Comparison of ENCODE assay signal across 17 cellular contexts in genomic region chr5:91390268-91390667, GRCh38. TPM values are rescaled to one million over a fixed set of nuclear protein-coding genes. Genes with fewer than 3 reads are reported as not detected.
DNase-seq lines count a peak whose midpoint lies in the region; ATAC-seq, FAIRE-seq and TF ChIP-seq lines count a peak whose summit lies in the region.
"Had no signal": no experiment of that assay in that cellular context is flagged by ENCODE, and none has a peak within 500 bp of the region (broad histone marks: within the 10 kb centered on the region; RNA-seq: fewer than 3 reads in every experiment).

No MANE protein-coding gene starts in this region.

- H3K4me3 Mint-ChIP-seq in activated CD8-positive, alpha-beta memory T cell treated with anti-CD3 and anti-CD28 coated beads, Interleukin-2, amount 10 ng/mL, durations not matched to agents 7 days and 5 days, result no peak overlapping the region
- no peak overlapping the region for H3K4me3 Mint-ChIP-seq in naive thymus-derived CD4-positive, alpha-beta T cell
- H3K4me3 Mint-ChIP-seq in H9, result no peak overlapping the region
- H3K4me3 Mint-ChIP-seq: CD4-positive, CD25-positive, alpha-beta regulatory T cell had no signal

- H2BK12ac ChIP-seq in H9 (ENCODE audit: insufficient read length, low read depth, low read length), result no peak overlapping the region

- no peak for DNase-seq in activated CD8-positive, alpha-beta memory T cell treated with anti-CD3 and anti-CD28 coated beads, Interleukin-2, amount 10 ng/mL, durations not matched to agents 7 days and 5 days
- no peak for DNase-seq in activated CD8-positive, alpha-beta memory T cell treated with anti-CD3 and anti-CD28 coated beads, Interleukin-2, amount 50 U/mL, for 4 hours
- DNase-seq in Caki2 (ENCODE audit: low read depth) (peak; percentile 70), K562 (ENCODE audit: extremely low read depth in 1 of 4, low spot score in 3 of 4) (no peak), mucosa of descending colon (no peak), H9 (no peak), NCI-H2196 treated with DMSO at 0.1 percent for 48 hours (lab: John Stamatoyannopoulos, UW; ENCODE audit: unreplicated experiment) (no peak)
- no peak for DNase-seq in naive thymus-derived CD4-positive, alpha-beta T cell
- DNase-seq: Calu3, Karpas-422, MG63, NCI-H1092, NCI-H146, NCI-H2081 treated with DMSO at 0.1 percent for 48 hours, NCI-H510A treated with DMSO at 0.1 percent for 48 hours had no signal

- no peak overlapping the region for H3K27ac ChIP-seq in K562 (ENCODE audit: extremely low read depth, low read depth, low read length)
- H3K27ac ChIP-seq in naive thymus-derived CD4-positive, alpha-beta T cell (ENCODE audit: low read depth, low read length), result no peak overlapping the region
- no peak overlapping the region for H3K27ac ChIP-seq in H9 (ENCODE audit: insufficient read length, low read depth, low read length)

- no peaks in the 10 kb centered on the region for H3K27me3 Mint-ChIP-seq in activated CD8-positive, alpha-beta memory T cell treated with anti-CD3 and anti-CD28 coated beads, Interleukin-2, amount 10 ng/mL, durations not matched to agents 7 days and 5 days
- no peaks in the 10 kb centered on the region for H3K27me3 Mint-ChIP-seq in naive thymus-derived CD4-positive, alpha-beta T cell
- H3K27me3 Mint-ChIP-seq in H9 (ENCODE audit: low read depth), result no peaks in the 10 kb centered on the region
- H3K27me3 Mint-ChIP-seq: CD4-positive, CD25-positive, alpha-beta regulatory T cell had no signal

- in situ Hi-C loops in Caki2 (cut with HindIII; ENCODE audit: low pct_unique_long_range_greater_than_20kb, low sequenced_read_pairs) (no loop called here), K562 (cut with MboI) (no loop called here)

- H3K9ac ChIP-seq in K562 (ENCODE audit: insufficient read depth in 1 of 2, low read depth in 2 of 2, low read length in 2 of 2), result no peak overlapping the region
- no peak overlapping the region for H3K9ac ChIP-seq in H9 (ENCODE audit: extremely low read depth, insufficient read length, low read length)

- no peaks in the 10 kb centered on the region for H3K79me1 ChIP-seq in H9 (ENCODE audit: insufficient read depth, low read depth, low read length, poor library complexity, severe bottlenecking)

- no peak overlapping the region for H3K18ac ChIP-seq in H9 (ENCODE audit: insufficient read length, low read depth, low read length)

- H3K14ac ChIP-seq in H9 (ENCODE audit: insufficient read depth, low read length), result no peak overlapping the region

- H2BK20ac ChIP-seq in H9 (ENCODE audit: low read depth, low read length, poor library complexity, severe bottlenecking), result no peak overlapping the region

- no peaks in the 10 kb centered on the region for H3K23me2 ChIP-seq in H9 (ENCODE audit: insufficient read length, low read depth, low read length, poor library complexity, severe bottlenecking)

- H3K36me3 ChIP-seq in K562 (ENCODE audit: control insufficient read depth, insufficient read depth, low read length) (no peaks in the 10 kb centered on the region; the same call in 2 of the 3 replicates), mucosa of descending colon (ENCODE audit: low read depth) (no peaks in the 10 kb centered on the region)
- H3K36me3 ChIP-seq in naive thymus-derived CD4-positive, alpha-beta T cell (ENCODE audit: control insufficient read depth in 2 of 3, insufficient read depth in 3 of 3, low read length in 3 of 3), result no peaks in the 10 kb centered on the region
- H3K36me3 ChIP-seq: MG63 had no signal

- TF ChIP-seq RAD21 in K562 (CRISPR knock-in tag; conservative IDR thresholded peaks at IDR 0.05 in 1 of 2, IDR thresholded peaks at IDR 0.05 in 1 of 2), result no peak

- no peak overlapping the region for H3K23ac ChIP-seq in H9 (ENCODE audit: insufficient read length, low read depth, low read length)

- no peak for TF ChIP-seq CTCF in K562 (IDR thresholded peaks at IDR 0.05 in 2 of 3, conservative IDR thresholded peaks at IDR 0.05 in 1 of 3; ENCODE audit: insufficient read depth in 2 of 3, low read depth in 1 of 3, low read length in 3 of 3)
- no peak for TF ChIP-seq CTCF in mucosa of descending colon (IDR thresholded peaks at IDR 0.05)
- no peak for TF ChIP-seq CTCF in H9 (conservative IDR thresholded peaks at IDR 0.05)

- TF ChIP-seq EP300 in K562 (IDR thresholded peaks at IDR 0.05; ENCODE audit: low read length), result no peak

- intact Hi-C loops in K562 (cut with micrococcal nuclease), result no loop called here
- intact Hi-C loops in naive thymus-derived CD4-positive, alpha-beta T cell (cut with micrococcal nuclease), result no loop called here
- intact Hi-C loops in mucosa of descending colon (cut with DNase I, micrococcal nuclease), result no loop called here

- H2BK120ac ChIP-seq in H9 (ENCODE audit: low read depth, low read length, poor library complexity, severe bottlenecking), result no peak overlapping the region

- H3T11ph ChIP-seq in H9 (ENCODE audit: low read length), result no peak overlapping the region

- no peaks in the 10 kb centered on the region for H4K20me1 ChIP-seq in K562 (replicated peaks; ENCODE audit: control insufficient read depth, insufficient read depth, low read length)
- H4K20me1 ChIP-seq in H9 (ENCODE audit: control insufficient read depth, insufficient read depth, insufficient read length), result no peaks in the 10 kb centered on the region

- peak; percentile 85 for ATAC-seq in activated CD8-positive, alpha-beta memory T cell treated with anti-CD3 and anti-CD28 coated beads, Interleukin-2, amount 10 ng/mL, durations not matched to agents 7 days and 5 days
- peak; percentile 42 for ATAC-seq in K562
- ATAC-seq in naive thymus-derived CD4-positive, alpha-beta T cell, result peak; percentile 67
- no peak for ATAC-seq in mucosa of descending colon

- H4K5ac ChIP-seq in H9 (ENCODE audit: insufficient read length, low read depth, low read length), result no peak overlapping the region

- no peaks in the 10 kb centered on the region; the same call in 1 of the 2 replicates for H3K9me3 ChIP-seq in K562 (replicated peaks; ENCODE audit: control insufficient read depth, insufficient read depth, low read depth, low read length)
- no peaks in the 10 kb centered on the region for H3K9me3 ChIP-seq in naive thymus-derived CD4-positive, alpha-beta T cell (ENCODE audit: control insufficient read depth in 2 of 3, low read length in 3 of 3)
- H3K9me3 ChIP-seq in mucosa of descending colon, result no peaks in the 10 kb centered on the region
- no peaks in the 10 kb centered on the region for H3K9me3 ChIP-seq in H9 (ENCODE audit: control insufficient read depth, low read depth, low read length)
- H3K9me3 ChIP-seq: MG63 had no signal

- no peak overlapping the region for H3K4ac ChIP-seq in H9 (ENCODE audit: low read depth, low read length)

- no peak overlapping the region for H2AK5ac ChIP-seq in H9 (ENCODE audit: insufficient read length, low read length)

- H2AFZ ChIP-seq in K562 (ENCODE audit: low read depth, low read length), result no peak overlapping the region
- no peak overlapping the region for H2AFZ ChIP-seq in H9 (ENCODE audit: low read length)
- H2AFZ ChIP-seq: PC-9 had no signal

- no TSS peak for BruUV-seq in K562 (replicated peaks; lab: Mats Ljungman, UMichigan)

- H3K27ac Mint-ChIP-seq in activated CD8-positive, alpha-beta memory T cell treated with anti-CD3 and anti-CD28 coated beads, Interleukin-2, amount 10 ng/mL, durations not matched to agents 7 days and 5 days, result peak overlapping the region; percentile 43
- H3K27ac Mint-ChIP-seq in naive thymus-derived CD4-positive, alpha-beta T cell, result no peak overlapping the region
- H3K27ac Mint-ChIP-seq in H9, result no peak overlapping the region

- H3K4me1 Mint-ChIP-seq in activated CD8-positive, alpha-beta memory T cell treated with anti-CD3 and anti-CD28 coated beads, Interleukin-2, amount 10 ng/mL, durations not matched to agents 7 days and 5 days, result peaks cover 25% of the 10 kb centered on the region
- peaks cover 0 to 7% (median 4%) of the 10 kb centered on the region in 7 donors for H3K4me1 Mint-ChIP-seq in naive thymus-derived CD4-positive, alpha-beta T cell
- H3K4me1 Mint-ChIP-seq in H9, result no peaks in the 10 kb centered on the region
- H3K4me1 Mint-ChIP-seq: CD4-positive, CD25-positive, alpha-beta regulatory T cell had no signal

- 30% methylated on average over 3 of the region's 4 CpGs for WGBS in K562 (ENCODE audit: insufficient coverage, low coverage, missing lambda C conversion rate)
- WGBS in H9 (ENCODE audit: extremely low coverage, insufficient read length, low lambda C conversion rate), result no CpG with 5 or more reads among the region's 4 CpGs

- H3K4me3 ChIP-seq in K562 (no peak overlapping the region), mucosa of descending colon (no peak overlapping the region)
- H3K4me3 ChIP-seq in naive thymus-derived CD4-positive, alpha-beta T cell (ENCODE audit: low read length), result no peak overlapping the region
- H3K4me3 ChIP-seq: MG63, PC-9 had no signal

- H3K9me1 ChIP-seq in K562 (ENCODE audit: control insufficient read depth, insufficient read depth, low read length), result no peaks in the 10 kb centered on the region

- POLR2A ChIA-PET in K562 (lab: Yijun Ruan, JAX), result interaction anchor here (0.7 to 1.2 kb wide), 2 partner anchors 10 to 12 kb away, joined by 3 read pairs; no protein-coding TSS in a partner anchor
- POLR2A ChIA-PET in naive thymus-derived CD4-positive, alpha-beta T cell (lab: Charles Lee), result interaction anchor here (0.8 kb wide), 1 partner anchor 172 kb away, joined by 3 read pairs; no protein-coding TSS in a partner anchor

- H2BK5ac ChIP-seq in H9 (ENCODE audit: insufficient read length, low read length), result no peak overlapping the region

- CTCF ChIA-PET in activated CD8-positive, alpha-beta memory T cell treated with anti-CD3 and anti-CD28 coated beads, Interleukin-2, amount 10 ng/mL, durations not matched to agents 7 days and 5 days (lab: Charles Lee), result interaction anchor here (0.6 to 8.9 kb wide), 5 partner anchors 29 to 524 kb away, joined by 3 to 163 read pairs (median 4); no protein-coding TSS in a partner anchor
- CTCF ChIA-PET in K562 (lab: Yijun Ruan, JAX; ENCODE audit: low intra/inter-chr PET ratio), result no interaction called here
- CTCF ChIA-PET in naive thymus-derived CD4-positive, alpha-beta T cell (lab: Charles Lee), result no interaction called here

- H4K91ac ChIP-seq in H9 (ENCODE audit: insufficient read length, low read depth, low read length), result no peak overlapping the region

- H3K4me2 ChIP-seq in K562 (ENCODE audit: insufficient read depth, low read length) (no peak overlapping the region), H9 (ENCODE audit: insufficient read depth, insufficient read length, low read length) (no peak overlapping the region)
- H3K4me2 ChIP-seq: PC-9 had no signal

- H2BK15ac ChIP-seq in H9 (ENCODE audit: low read depth, low read length), result no peak overlapping the region

- H3K79me2 ChIP-seq in K562 (ENCODE audit: control insufficient read depth, insufficient read depth, low read length) (no peaks in the 10 kb centered on the region), H9 (ENCODE audit: insufficient read depth, low read length) (no peaks in the 10 kb centered on the region)

- H3K4me1 ChIP-seq in K562 (replicated peaks in 1 of 2; ENCODE audit: control insufficient read depth in 2 of 2, insufficient read depth in 2 of 2, low read length in 2 of 2), result peaks cover 0 to 5% of the 10 kb centered on the region in 2 experiments; a peak in 2 of 5 replicates
- peaks cover 0 to 4% of the 10 kb centered on the region in 2 donors for H3K4me1 ChIP-seq in naive thymus-derived CD4-positive, alpha-beta T cell (ENCODE audit: control insufficient read depth in 2 of 2, insufficient read depth in 2 of 2, low read length in 2 of 2)
- no peaks in the 10 kb centered on the region for H3K4me1 ChIP-seq in mucosa of descending colon (ENCODE audit: low read depth)
- H3K4me1 ChIP-seq in H9 (ENCODE audit: insufficient read depth, low read length), result no peaks in the 10 kb centered on the region

- TF ChIP-seq POLR2A in K562 (conservative IDR thresholded peaks at IDR 0.05), result no peak

- no peaks in the 10 kb centered on the region for H3K27me3 ChIP-seq in K562 (ENCODE audit: control insufficient read depth in 2 of 2, insufficient read depth in 2 of 2, low read length in 2 of 2)
- H3K27me3 ChIP-seq in naive thymus-derived CD4-positive, alpha-beta T cell (ENCODE audit: control insufficient read depth in 2 of 2, insufficient read depth in 2 of 2, low read length in 2 of 2), result no peaks in the 10 kb centered on the region
- H3K27me3 ChIP-seq in H9 (ENCODE audit: insufficient read depth, low read length), result no peaks in the 10 kb centered on the region
- H3K27me3 ChIP-seq: MG63 had no signal

- no peak for FAIRE-seq in K562 (lab: Jason Lieb, UNC)

- no peak overlapping the region for H4K8ac ChIP-seq in H9 (replicated peaks; ENCODE audit: insufficient read length, low read depth, low read length)

- no peak overlapping the region for H3K56ac ChIP-seq in H9 (ENCODE audit: insufficient read length, low read depth, low read length)

- H3K36me3 Mint-ChIP-seq in activated CD8-positive, alpha-beta memory T cell treated with anti-CD3 and anti-CD28 coated beads, Interleukin-2, amount 10 ng/mL, durations not matched to agents 7 days and 5 days, result peaks cover 9% of the 10 kb centered on the region
- peaks cover 0 to 8% (median 0%) of the 10 kb centered on the region in 5 donors for H3K36me3 Mint-ChIP-seq in naive thymus-derived CD4-positive, alpha-beta T cell
- peaks cover 0 to 4% (median 2%) of the 10 kb centered on the region in 3 experiments; a peak in 4 of 7 replicates for H3K36me3 Mint-ChIP-seq in H9 (ENCODE audit: insufficient read depth in 1 of 3, low read depth in 3 of 3)

- H3K9me3 Mint-ChIP-seq in activated CD8-positive, alpha-beta memory T cell treated with anti-CD3 and anti-CD28 coated beads, Interleukin-2, amount 10 ng/mL, durations not matched to agents 7 days and 5 days (ENCODE audit: low read depth), result peaks cover 2% of the 10 kb centered on the region
- H3K9me3 Mint-ChIP-seq in naive thymus-derived CD4-positive, alpha-beta T cell, result peaks cover 0 to 1% (median 0%) of the 10 kb centered on the region in 11 donors
- peaks cover 3 to 4% of the 10 kb centered on the region in 2 experiments; a peak in 2 of 5 replicates for H3K9me3 Mint-ChIP-seq in H9

RNA-seq across cellular contexts. Expression of gene ARRDC3, which starts 7.2 kb away (rescaled TPM):
- 10 to 100 TPM; 13.5 to 42.8 TPM for total RNA-seq in activated CD8-positive, alpha-beta memory T cell treated with anti-CD3 and anti-CD28 coated beads, Interleukin-2, amount 10 ng/mL, durations not matched to agents 7 days and 5 days
- total RNA-seq in Caki2 (2014; rRNA removed; shearing (Covaris generic); ENCODE audit: low replicate concordance), result 40.5 and 45.9 TPM in 2 replicates
- 71.8 and 190 TPM in 2 replicates for total RNA-seq in K562 (2011; cell fraction: chromatin; rRNA removed; ENCODE audit: low replicate concordance)
- 40.0 and 50.7 TPM in 2 replicates for total RNA-seq in K562 (2011; cell fraction: nucleolus; rRNA removed)
- 79.3 and 101 TPM in 2 replicates for total RNA-seq in K562 (2011; cell fraction: nucleoplasm; rRNA removed)
- total RNA-seq in K562 (2014; rRNA removed) (45.2 and 46.2 TPM in 2 replicates), K562 (2014; rRNA removed; fragmentation: Illumina TruSeq; extraction: Trizol) (54.4 and 58.1 TPM in 2 replicates), K562 (2015; rRNA removed; fragmentation: Illumina TruSeq; extraction: Trizol) (36.0 and 39.4 TPM in 2 replicates), K562 (2021) (42.1 and 49.1 TPM in 2 replicates), mucosa of descending colon (10 to 100 TPM; 32.5 to 39.6 (median 38.0) TPM), H9 (2021) (2.8 and 5.5 TPM in 2 replicates)
- polyA plus RNA-seq in K562 (2011; rRNA removed) (40.4 and 41.0 TPM in 2 replicates), K562 (2014; fragmentation: Illumina TruSeq; extraction: Trizol) (19.3 and 25.5 TPM in 2 replicates), K562 (2014; fragmentation: Nextera tagmentation; extraction: Ambion mirVana) (10 to 100 TPM; 23.8 to 30.2 TPM), K562 (2014; rRNA removed) (15.3 and 15.9 TPM in 2 replicates)
- 6.3 and 18.7 TPM in 2 replicates for polyA plus RNA-seq in K562 (2011; cell fraction: cytosol; rRNA removed)
- polyA plus RNA-seq in K562 (2011; cell fraction: nucleus; rRNA removed), result 49.0 and 78.9 TPM in 2 replicates
- polyA plus RNA-seq in K562 (2012), result 27.7 and 35.0 TPM in 2 replicates
- polyA minus RNA-seq in K562 (2011; rRNA and poly(A)+ RNA removed), result 193 and 245 TPM in 2 replicates
- 88.1 and 97.8 TPM in 2 replicates for polyA minus RNA-seq in K562 (2011; cell fraction: cytosol; rRNA and poly(A)+ RNA removed)
- polyA minus RNA-seq in K562 (2011; cell fraction: nucleus; rRNA and poly(A)+ RNA removed), result 124 and 274 TPM in 2 replicates
- 100 to 1,000 TPM in 4 of 5 experiments, 10 to 100 TPM in 1; 29.8 to 256 (median 172) TPM for total RNA-seq in naive thymus-derived CD4-positive, alpha-beta T cell
- polyA plus RNA-seq in naive thymus-derived CD4-positive, alpha-beta T cell, result 100 to 1,000 TPM in 1 of 2 donors, 10 to 100 TPM in 1; 60.5 to 130 TPM
